ENCODE assay signal across 8 cellular contexts in genomic region chr10:119104653-119105024, GRCh38. TPM values are rescaled to one million over a fixed set of nuclear protein-coding genes. Genes with fewer than 3 reads are reported as not detected.
DNase-seq lines count a peak whose midpoint lies in the region; ATAC-seq, FAIRE-seq and TF ChIP-seq lines count a peak whose summit lies in the region.

No MANE protein-coding gene starts in this region.

- FAIRE-seq in K562 (lab: Jason Lieb, UNC): no peak
- no peak for FAIRE-seq in HTR-8/SVneo (lab: Jason Lieb, UNC)

- peak overlapping the region; percentile 60 to 95; a peak in 3 of 4 replicates for H3K9ac ChIP-seq in K562 (ENCODE audit: insufficient read depth in 1 of 2, low read depth in 2 of 2, low read length in 2 of 2)

- ATAC-seq in K562: no peak; the same call in 1 of the 3 replicates
- ATAC-seq in left lobe of liver: peak; percentile 33

- CTCF ChIA-PET in K562 (lab: Yijun Ruan, JAX; ENCODE audit: low intra/inter-chr PET ratio): interaction anchor here (0.6 kb wide), 1 partner anchor 57 kb away, joined by 3 read pairs; no protein-coding TSS in a partner anchor

- H3K9me3 ChIP-seq in K562 (replicated peaks; ENCODE audit: control insufficient read depth, insufficient read depth, low read depth, low read length): no peaks in the 10 kb centered on the region
- no peaks in the 10 kb centered on the region for H3K9me3 ChIP-seq in stomach

- POLR2A ChIA-PET in K562 (lab: Yijun Ruan, JAX): interaction anchor here (0.8 to 2.1 kb wide), 5 partner anchors 14 to 56 kb away, joined by 3 to 9 read pairs (median 5); no protein-coding TSS in a partner anchor

- peak overlapping the region; percentile 63 for H2AFZ ChIP-seq in K562 (ENCODE audit: low read depth, low read length)

- no TSS peak for BruUV-seq in K562 (replicated peaks; lab: Mats Ljungman, UMichigan)

- intact Hi-C loops in K562 (cut with micrococcal nuclease): no loop called here
- intact Hi-C loops in stomach (cut with DNase I; ENCODE audit: low total_unique reads): no loop called here

- H3K27ac ChIP-seq in K562 (ENCODE audit: extremely low read depth, low read depth, low read length): no peak overlapping the region; the same call in 2 of the 3 replicates
- H3K27ac ChIP-seq in stomach: peak overlapping the region; percentile 26 to 95 (median 87)

- TF ChIP-seq POLR2A in K562 (conservative IDR thresholded peaks at IDR 0.05) (no peak), stomach (IDR thresholded peaks at IDR 0.05) (no peak)

- peaks cover 2% of the 10 kb centered on the region; the same call in 1 of the 3 replicates for H3K36me3 ChIP-seq in K562 (ENCODE audit: control insufficient read depth, insufficient read depth, low read length)
- H3K36me3 ChIP-seq in stomach: peaks cover 8 to 23% (median 20%) of the 10 kb centered on the region in 4 donors

- TF ChIP-seq EP300 in K562 (IDR thresholded peaks at IDR 0.05; ENCODE audit: low read length): no peak
- TF ChIP-seq EP300 in stomach (IDR thresholded peaks at IDR 0.05): no peak

- H4K20me1 ChIP-seq in K562 (replicated peaks; ENCODE audit: control insufficient read depth, insufficient read depth, low read length): no peaks in the 10 kb centered on the region

- in situ Hi-C loops in K562 (cut with MboI): no loop called here

- H3K27me3 ChIP-seq in K562 (ENCODE audit: control insufficient read depth in 2 of 2, insufficient read depth in 2 of 2, low read length in 2 of 2) (no peaks in the 10 kb centered on the region), stomach (no peaks in the 10 kb centered on the region)

- peaks cover 6% of the 10 kb centered on the region for H3K79me2 ChIP-seq in K562 (ENCODE audit: control insufficient read depth, insufficient read depth, low read length)

- TF ChIP-seq RAD21 in K562 (CRISPR knock-in tag; conservative IDR thresholded peaks at IDR 0.05 in 1 of 2, IDR thresholded peaks at IDR 0.05 in 1 of 2): no peak

- TF ChIP-seq CTCF in K562 (IDR thresholded peaks at IDR 0.05 in 2 of 3, conservative IDR thresholded peaks at IDR 0.05 in 1 of 3; ENCODE audit: insufficient read depth in 2 of 3, low read depth in 1 of 3, low read length in 3 of 3) (no peak), stomach (IDR thresholded peaks at IDR 0.05) (no peak)

- peaks cover 13 to 14% of the 10 kb centered on the region in 2 experiments; a peak in 4 of 5 replicates for H3K4me1 ChIP-seq in K562 (replicated peaks in 1 of 2; ENCODE audit: control insufficient read depth in 2 of 2, insufficient read depth in 2 of 2, low read length in 2 of 2)
- peaks cover 11 to 40% (median 15%) of the 10 kb centered on the region in 4 donors for H3K4me1 ChIP-seq in stomach

- DNase-seq in DMS53 (lab: John Stamatoyannopoulos, UW) (peak; percentile 67), DMS53 treated with DMSO at 0.1 percent for 48 hours (lab: John Stamatoyannopoulos, UW; ENCODE audit: unreplicated experiment) (no peak), K562 (ENCODE audit: extremely low read depth in 1 of 4, low spot score in 3 of 4) (peak in 1 of 4 experiments; percentile 15), left lobe of liver (ENCODE audit: low spot score) (peak; percentile 59), stomach (no peak), HTR-8/SVneo (ENCODE audit: insufficient read length, low spot score) (no peak), SKM-1 treated with dmso at 0.1 percent for 144 hours (lab: John Stamatoyannopoulos, UW; ENCODE audit: unreplicated experiment) (no peak)
- no peak for DNase-seq in Jurkat, Clone E6-1 (ENCODE audit: low read depth, low spot score)

- H3K9me1 ChIP-seq in K562 (ENCODE audit: control insufficient read depth, insufficient read depth, low read length): no peaks in the 10 kb centered on the region

- H3K4me2 ChIP-seq in K562 (ENCODE audit: insufficient read depth, low read length): peak overlapping the region; percentile 76

- WGBS in K562 (ENCODE audit: insufficient coverage, low coverage, missing lambda C conversion rate): 0% methylated on average over 5 of the region's 22 CpGs
- WGBS in stomach, 5 donors: 0 to 8% (median 1%) methylated on average over 6 to 22 of the region's 22 CpGs

- H3K4me3 ChIP-seq in Jurkat, Clone E6-1 (ENCODE audit: low read length): peak overlapping the region; percentile 69
- peak overlapping the region; percentile 64 for H3K4me3 ChIP-seq in K562
- peak overlapping the region; percentile 87 to 96 (median 91) for H3K4me3 ChIP-seq in stomach

TF ChIP-seq in K562, 482 proteins besides CTCF, POLR2A, EP300 and RAD21:
- TF ChIP-seq RAD51 (IDR thresholded peaks at IDR 0.05; ENCODE audit: borderline replicate concordance, low read depth) (0 out of 2 replicates have a peak, but pooled peaks have one; percentile 15), USF2 (CRISPR knock-in tag; IDR thresholded peaks at IDR 0.05) (peak; percentile 26; the same call in 1 of the 2 replicates), ZNF263 (CRISPR knock-in tag; IDR thresholded peaks at IDR 0.05; ENCODE audit: borderline replicate concordance) (no peak)
- TF ChIP-seq, protein P1, sequence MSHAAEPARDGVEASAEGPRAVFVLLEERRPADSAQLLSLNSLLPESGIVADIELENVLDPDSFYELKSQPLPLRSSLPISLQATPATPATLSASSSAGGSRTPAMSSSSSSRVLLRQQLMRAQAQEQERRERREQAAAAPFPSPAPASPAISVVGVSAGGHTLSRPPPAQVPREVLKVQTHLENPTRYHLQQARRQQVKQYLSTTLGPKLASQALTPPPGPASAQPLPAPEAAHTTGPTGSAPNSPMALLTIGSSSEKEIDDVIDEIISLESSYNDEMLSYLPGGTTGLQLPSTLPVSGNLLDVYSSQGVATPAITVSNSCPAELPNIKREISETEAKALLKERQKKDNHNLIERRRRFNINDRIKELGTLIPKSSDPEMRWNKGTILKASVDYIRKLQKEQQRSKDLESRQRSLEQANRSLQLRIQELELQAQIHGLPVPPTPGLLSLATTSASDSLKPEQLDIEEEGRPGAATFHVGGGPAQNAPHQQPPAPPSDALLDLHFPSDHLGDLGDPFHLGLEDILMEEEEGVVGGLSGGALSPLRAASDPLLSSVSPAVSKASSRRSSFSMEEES (CRISPR knock-in tag; IDR thresholded peaks at IDR 0.05): peak; percentile 55

RNA-seq across cellular contexts. Expression of gene DENND10, which starts 0.7 kb away (rescaled TPM):
- polyA plus RNA-seq in Jurkat, Clone E6-1 (2012; ENCODE audit: insufficient read depth, insufficient read length): 19.7 TPM
- total RNA-seq in K562 (2011; cell fraction: chromatin; rRNA removed; ENCODE audit: low replicate concordance): 23.7 and 25.5 TPM in 2 replicates
- 14.5 and 16.5 TPM in 2 replicates for total RNA-seq in K562 (2011; cell fraction: nucleolus; rRNA removed)
- total RNA-seq in K562 (2011; cell fraction: nucleoplasm; rRNA removed): 17.3 and 28.2 TPM in 2 replicates
- total RNA-seq in K562 (2014; rRNA removed) (12.9 TPM in 2 replicates), K562 (2014; rRNA removed; fragmentation: Illumina TruSeq; extraction: Trizol) (12.3 and 13.7 TPM in 2 replicates), K562 (2015; rRNA removed; fragmentation: Illumina TruSeq; extraction: Trizol) (11.2 and 11.9 TPM in 2 replicates), K562 (2021) (10.4 and 12.2 TPM in 2 replicates), left lobe of liver (23.1 TPM), stomach (10 to 100 TPM in 4 of 5 donors, 1 to 10 TPM in 1; 8.9 to 82.3 (median 36.0) TPM)
- polyA plus RNA-seq in K562 (2011; rRNA removed) (18.3 and 19.0 TPM in 2 replicates), K562 (2014; fragmentation: Illumina TruSeq; extraction: Trizol) (11.7 and 12.5 TPM in 2 replicates), K562 (2014; fragmentation: Nextera tagmentation; extraction: Ambion mirVana) (10 to 100 TPM; 15.5 to 20.0 TPM), K562 (2014; rRNA removed) (9.4 and 10.5 TPM in 2 replicates), stomach (10 to 100 TPM; 13.3 to 35.0 (median 20.2) TPM)
- polyA plus RNA-seq in K562 (2011; cell fraction: cytosol; rRNA removed): 10.5 and 12.3 TPM in 2 replicates
- polyA plus RNA-seq in K562 (2011; cell fraction: nucleus; rRNA removed): 11.3 and 12.6 TPM in 2 replicates
- 11.0 and 17.5 TPM in 2 replicates for polyA plus RNA-seq in K562 (2012)
- polyA minus RNA-seq in K562 (2011; rRNA and poly(A)+ RNA removed): 15.9 and 18.0 TPM in 2 replicates
- polyA minus RNA-seq in K562 (2011; cell fraction: cytosol; rRNA and poly(A)+ RNA removed): 5.0 and 9.3 TPM in 2 replicates
- polyA minus RNA-seq in K562 (2011; cell fraction: nucleus; rRNA and poly(A)+ RNA removed): 5.1 and 9.4 TPM in 2 replicates

RNA-seq across cellular contexts. Expression of gene EIF3A, which starts 24.0 kb away (rescaled TPM):
- polyA plus RNA-seq in Jurkat, Clone E6-1 (2012; ENCODE audit: insufficient read depth, insufficient read length): 125 TPM
- total RNA-seq in K562 (2011; cell fraction: chromatin; rRNA removed; ENCODE audit: low replicate concordance): 60.9 and 137 TPM in 2 replicates
- total RNA-seq in K562 (2011; cell fraction: nucleolus; rRNA removed): 28.9 and 33.7 TPM in 2 replicates
- total RNA-seq in K562 (2011; cell fraction: nucleoplasm; rRNA removed): 42.9 and 46.2 TPM in 2 replicates
- total RNA-seq in K562 (2014; rRNA removed) (89.1 and 89.2 TPM in 2 replicates), K562 (2014; rRNA removed; fragmentation: Illumina TruSeq; extraction: Trizol) (124 and 145 TPM in 2 replicates), K562 (2015; rRNA removed; fragmentation: Illumina TruSeq; extraction: Trizol) (145 and 156 TPM in 2 replicates), K562 (2021) (93.0 and 124 TPM in 2 replicates), left lobe of liver (45.7 TPM), stomach (100 to 1,000 TPM in 3 of 5 donors, 10 to 100 TPM in 2; 48.4 to 156 (median 125) TPM)
- polyA plus RNA-seq in K562 (2011; rRNA removed) (34.8 and 42.8 TPM in 2 replicates), K562 (2014; fragmentation: Illumina TruSeq; extraction: Trizol) (143 and 163 TPM in 2 replicates), K562 (2014; fragmentation: Nextera tagmentation; extraction: Ambion mirVana) (10 to 100 TPM; 19.6 to 35.1 TPM), K562 (2014; rRNA removed) (86.2 and 102 TPM in 2 replicates), stomach (10 to 100 TPM; 37.3 to 91.6 (median 46.2) TPM)
- 16.8 and 31.9 TPM in 2 replicates for polyA plus RNA-seq in K562 (2011; cell fraction: cytosol; rRNA removed)
- 26.0 and 29.5 TPM in 2 replicates for polyA plus RNA-seq in K562 (2011; cell fraction: nucleus; rRNA removed)
- polyA plus RNA-seq in K562 (2012): 89.1 and 101 TPM in 2 replicates
- polyA minus RNA-seq in K562 (2011; rRNA and poly(A)+ RNA removed): 88.8 and 109 TPM in 2 replicates
- polyA minus RNA-seq in K562 (2011; cell fraction: cytosol; rRNA and poly(A)+ RNA removed): 63.1 and 67.0 TPM in 2 replicates
- 31.5 and 63.6 TPM in 2 replicates for polyA minus RNA-seq in K562 (2011; cell fraction: nucleus; rRNA and poly(A)+ RNA removed)

Comparison
In these comparisons a context has a peak if more than half of its experiments do, and no peak if none do; other contexts are left out.
1. DNase-seq: peak in DMS53 (single experiment) and left lobe of liver (single experiment); none in DMS53 treated with DMSO at 0.1 percent for 48 hours (single experiment), Jurkat, Clone E6-1 (single experiment), stomach (single experiment), HTR-8/SVneo (single experiment) and SKM-1 treated with dmso at 0.1 percent for 144 hours (single experiment).
2. Peak in every context shown above with its lines, with median percentiles within 50 percentile points of each other: H3K4me3 ChIP-seq.